ENCODE assay signal across 8 cellular contexts in genomic region chr10:7039859-7040258, GRCh38.
"Had no signal": no experiment of that assay in that cellular context is flagged by ENCODE, and none has a peak within 500 bp of the region (broad histone marks: within the 10 kb centered on the region; RNA-seq: fewer than 3 reads in every experiment).

No MANE protein-coding gene starts in this region.

- DNase-seq: GDM1, GF-D8 had no signal

- ATAC-seq: GM12878 had no signal

- FAIRE-seq: G401.6, GM12878, GM12891, GM12892, GM18507, GM19239 had no signal

- H3K4me3 ChIP-seq: GM12878 had no signal
